ENCODE assay signal across 12 cellular contexts in genomic region chr2:117523267-117523666, GRCh38.
DNase-seq lines count a peak whose midpoint lies in the region; ATAC-seq and TF ChIP-seq lines count a peak whose summit lies in the region.
"Had no signal": no experiment of that assay in that cellular context is flagged by ENCODE, and none has a peak within 500 bp of the region (broad histone marks: within the 10 kb centered on the region; RNA-seq: fewer than 3 reads in every experiment).

No MANE protein-coding gene starts in this region.

- no peak for TF ChIP-seq CTCF in hepatocyte (IDR thresholded peaks at IDR 0.05; ENCODE audit: poor library complexity)
- no peak for TF ChIP-seq CTCF in upper lobe of right lung (IDR thresholded peaks at IDR 0.05)

- 32% methylated on average over 2 of the region's 2 CpGs for WGBS in hepatocyte (ENCODE audit: low lambda C conversion rate, missing lambda C conversion rate)

- H3K4me2 ChIP-seq in hepatocyte: no peak overlapping the region

- no peaks in the 10 kb centered on the region for H3K9me3 ChIP-seq in hepatocyte (ENCODE audit: low read depth)
- no peaks in the 10 kb centered on the region for H3K9me3 ChIP-seq in upper lobe of right lung

- H3K79me2 ChIP-seq in hepatocyte: no peaks in the 10 kb centered on the region

- intact Hi-C loops in upper lobe of right lung (cut with DNase I): no loop called here

- DNase-seq in NCI-H524 (lab: John Stamatoyannopoulos, UW) (peak; percentile 33 to 63), NCI-H524 treated with DMSO at 0.1 percent for 48 hours (lab: John Stamatoyannopoulos, UW) (no peak), OCI-M1 (lab: John Stamatoyannopoulos, UW) (peak; percentile 34), hepatocyte (ENCODE audit: low spot score) (peak; percentile 78), upper lobe of right lung (peak; percentile 79), MV-4-11 (lab: John Stamatoyannopoulos, UW) (no peak)
- DNase-seq: ACHN had no signal

- H3K27me3 ChIP-seq in hepatocyte (no peaks in the 10 kb centered on the region), upper lobe of right lung (no peaks in the 10 kb centered on the region)
- H3K27me3 ChIP-seq: dorsolateral prefrontal cortex had no signal

- H3K4me1 ChIP-seq in hepatocyte (ENCODE audit: insufficient read depth): no peaks in the 10 kb centered on the region
- no peaks in the 10 kb centered on the region for H3K4me1 ChIP-seq in upper lobe of right lung

- H3K4me3 ChIP-seq in hepatocyte (no peak overlapping the region), upper lobe of right lung (no peak overlapping the region)
- H3K4me3 ChIP-seq: dorsolateral prefrontal cortex, SK-N-MC had no signal

- no peaks in the 10 kb centered on the region for H4K20me1 ChIP-seq in hepatocyte (ENCODE audit: insufficient read depth, poor library complexity, severe bottlenecking)

- ATAC-seq in upper lobe of right lung (peak; percentile 24), GM21717 (IDR thresholded peaks at IDR 0.05; ENCODE audit: unreplicated experiment) (no peak), HG03378 (IDR thresholded peaks at IDR 0.05; ENCODE audit: unreplicated experiment) (no peak)

- H3K9me2 ChIP-seq in hepatocyte (replicated peaks; ENCODE audit: insufficient read depth): no peaks in the 10 kb centered on the region

- H3K36me3 ChIP-seq in hepatocyte (replicated peaks; ENCODE audit: insufficient read depth, low read depth) (no peaks in the 10 kb centered on the region), upper lobe of right lung (no peaks in the 10 kb centered on the region)

- no peak overlapping the region for H2AFZ ChIP-seq in hepatocyte

- H3K27ac ChIP-seq in hepatocyte: no peak overlapping the region
- H3K27ac ChIP-seq in upper lobe of right lung: no peak overlapping the region
- H3K27ac ChIP-seq: dorsolateral prefrontal cortex, HL-60, SK-N-MC had no signal

Comparison
In these comparisons a context has a peak if more than half of its experiments do, and no peak if none do; other contexts are left out.
1. DNase-seq: peak in NCI-H524 (2 of 2), OCI-M1 (single experiment), hepatocyte (single experiment) and upper lobe of right lung (single experiment); none in NCI-H524 treated with DMSO at 0.1 percent for 48 hours (single experiment) and MV-4-11 (single experiment).